In the genomic region with DNA sequence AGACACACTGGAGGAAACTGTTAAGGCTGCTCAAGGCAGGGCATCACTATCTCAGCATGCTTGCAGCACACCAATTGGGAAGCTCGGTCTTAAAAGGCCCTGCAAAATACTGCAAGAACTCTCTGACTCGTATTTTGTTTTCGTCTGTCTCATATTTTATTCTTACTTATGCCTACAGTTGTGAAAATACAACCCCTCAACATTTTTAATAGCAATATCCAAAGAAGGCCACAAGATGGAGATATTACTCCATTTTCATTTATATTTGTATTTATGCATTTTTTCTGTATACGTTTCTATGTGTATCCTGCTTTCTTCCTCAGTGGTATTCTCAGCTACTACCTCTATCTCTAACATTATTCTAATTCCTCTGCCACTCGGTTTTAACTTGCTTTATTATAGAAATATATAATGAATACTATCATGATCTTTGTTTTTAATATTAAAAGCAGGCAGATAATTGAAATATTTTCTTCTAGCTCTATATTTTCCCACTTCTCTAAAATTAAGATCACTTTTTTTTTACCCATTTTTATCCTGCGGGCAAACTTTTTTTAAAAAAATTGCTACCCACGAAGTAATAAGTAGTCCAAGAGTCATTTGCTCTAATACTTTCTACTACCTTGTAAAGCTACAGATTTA, we compare ENCODE assay signal across 8 cellular contexts. TPM values are rescaled to one million over a fixed set of nuclear protein-coding genes. Genes with fewer than 3 reads are reported as not detected.
A peak's percentile ranks its signal among the peaks of the same experiment; 100 is the strongest.
DNase-seq lines count a peak whose midpoint lies in the region; ATAC-seq and TF ChIP-seq lines count a peak whose summit lies in the region.

No MANE protein-coding gene starts in this region.

- CTCF ChIA-PET in RWPE1 (lab: Yijun Ruan, JAX), result interaction anchor here (0.7 to 0.8 kb wide), 3 partner anchors 9 to 996 kb away, joined by 3 to 8 read pairs (median 4); no protein-coding TSS in a partner anchor

- intact Hi-C loops in natural killer cell (cut with micrococcal nuclease), result loop anchor here (1.0 to 5.0 kb wide), 3 partner anchors 429 to 1075 kb away; no protein-coding TSS in a partner anchor

- H3K4me3 Mint-ChIP-seq in natural killer cell, result no peak overlapping the region
- no peak overlapping the region for H3K4me3 Mint-ChIP-seq in natural killer cell treated with Interleukin-12 subunit alpha and Interleukin-12 subunit beta and Interleukin-15 and Interleukin-18, amount 100 ng/mL, for 72 hours

- no peak overlapping the region for H3K4me3 ChIP-seq in upper lobe of left lung

- WGBS in upper lobe of left lung, 2 donors, result 65 to 70% methylated on average over 7 of the region's 7 CpGs

- no peaks in the 10 kb centered on the region for H3K9me3 ChIP-seq in upper lobe of left lung

- H3K4me1 Mint-ChIP-seq in natural killer cell, result peaks cover 37 to 40% of the 10 kb centered on the region in 2 donors
- peaks cover 22 to 44% of the 10 kb centered on the region in 2 donors for H3K4me1 Mint-ChIP-seq in natural killer cell treated with Interleukin-12 subunit alpha and Interleukin-12 subunit beta and Interleukin-15 and Interleukin-18, amount 100 ng/mL, for 72 hours (ENCODE audit: low read depth in 2 of 2)

- TF ChIP-seq CTCF in natural killer cell (IDR thresholded peaks at IDR 0.05), result peak; percentile 89
- peak; percentile 38; the same call in 1 of the 2 replicates for TF ChIP-seq CTCF in RWPE1 (conservative IDR thresholded peaks at IDR 0.05; ENCODE audit: low read depth)
- TF ChIP-seq CTCF in upper lobe of left lung (IDR thresholded peaks at IDR 0.05), result peak in 5 of 6 experiments; percentile 43 to 66 (median 46)

- no peak overlapping the region for H3K27ac Mint-ChIP-seq in natural killer cell
- no peak overlapping the region for H3K27ac Mint-ChIP-seq in natural killer cell treated with Interleukin-12 subunit alpha and Interleukin-12 subunit beta and Interleukin-15 and Interleukin-18, amount 100 ng/mL, for 72 hours

- POLR2A ChIA-PET in RWPE1 (lab: Yijun Ruan, JAX; ENCODE audit: low non-redundant PET), result no interaction called here

- H3K27ac ChIP-seq in RWPE1 (no peak overlapping the region), upper lobe of left lung (no peak overlapping the region)

- no peak for TF ChIP-seq EP300 in upper lobe of left lung (IDR thresholded peaks at IDR 0.05)

- H3K36me3 ChIP-seq in upper lobe of left lung, result no peaks in the 10 kb centered on the region

- H3K27me3 Mint-ChIP-seq in natural killer cell (ENCODE audit: low read depth in 2 of 2), result no peaks in the 10 kb centered on the region
- no peaks in the 10 kb centered on the region for H3K27me3 Mint-ChIP-seq in natural killer cell treated with Interleukin-12 subunit alpha and Interleukin-12 subunit beta and Interleukin-15 and Interleukin-18, amount 100 ng/mL, for 72 hours

- TF ChIP-seq POLR2A in upper lobe of left lung (IDR thresholded peaks at IDR 0.05), result no peak

- H3K36me3 Mint-ChIP-seq in natural killer cell, result no peaks in the 10 kb centered on the region
- H3K36me3 Mint-ChIP-seq in natural killer cell treated with Interleukin-12 subunit alpha and Interleukin-12 subunit beta and Interleukin-15 and Interleukin-18, amount 100 ng/mL, for 72 hours, result no peaks in the 10 kb centered on the region

- DNase-seq in natural killer cell (no peak), RWPE1 (ENCODE audit: low spot score) (no peak), glomerular visceral epithelial cell (ENCODE audit: extremely low spot score) (peak; percentile 15), upper lobe of left lung (no peak), nucleus accumbens (lab: John Stamatoyannopoulos, UW) (no peak), NCI-H1436 treated with DMSO at 0.1 percent for 48 hours (lab: John Stamatoyannopoulos, UW) (no peak)
- no peak for DNase-seq in natural killer cell treated with Interleukin-12 subunit alpha and Interleukin-12 subunit beta and Interleukin-15 and Interleukin-18, amount 100 ng/mL, for 72 hours (ENCODE audit: low spot score)

- peaks cover 4 to 16% (median 7%) of the 10 kb centered on the region in 4 donors for H3K4me1 ChIP-seq in upper lobe of left lung

- H3K27me3 ChIP-seq in upper lobe of left lung, result no peaks in the 10 kb centered on the region

- H3K9me3 Mint-ChIP-seq in natural killer cell, result no peaks in the 10 kb centered on the region
- H3K9me3 Mint-ChIP-seq in natural killer cell treated with Interleukin-12 subunit alpha and Interleukin-12 subunit beta and Interleukin-15 and Interleukin-18, amount 100 ng/mL, for 72 hours, result no peaks in the 10 kb centered on the region

- ATAC-seq in natural killer cell, result peak in 2 of 3 donors; percentile 58 to 59
- no peak for ATAC-seq in natural killer cell treated with Interleukin-12 subunit alpha and Interleukin-12 subunit beta and Interleukin-15 and Interleukin-18, amount 100 ng/mL, for 72 hours
- peak in 1 of 2 donors; percentile 43 for ATAC-seq in upper lobe of left lung (ENCODE audit: low FRiP score in 2 of 2)
- ATAC-seq in GM21526 (IDR thresholded peaks at IDR 0.05; ENCODE audit: low FRiP score, unreplicated experiment), result no peak

RNA-seq across cellular contexts. Expression of gene DNAJC1, which starts 10.0 kb away (rescaled TPM):
- total RNA-seq in natural killer cell, result 10 to 100 TPM; 38.4 to 63.7 (median 50.6) TPM
- 10 to 100 TPM; 37.8 to 53.5 TPM for total RNA-seq in natural killer cell treated with Interleukin-12 subunit alpha and Interleukin-12 subunit beta and Interleukin-15 and Interleukin-18, amount 100 ng/mL, for 72 hours
- total RNA-seq in upper lobe of left lung, result 100 to 1,000 TPM in 1 of 6 donors, 10 to 100 TPM in 5; 30.8 to 106 (median 74.1) TPM

Comparison
In these comparisons a context has a peak if more than half of its experiments do, and no peak if none do; other contexts are left out.
1. ATAC-seq: peak in natural killer cell (2 of 3); none in natural killer cell treated with Interleukin-12 subunit alpha and Interleukin-12 subunit beta and Interleukin-15 and Interleukin-18, amount 100 ng/mL, for 72 hours (0 of 2) and GM21526 (single experiment).
2. CTCF ChIP-seq: peak in every context shown above with its lines; median percentile 89 in natural killer cell; 46 in upper lobe of left lung; 38 in RWPE1.